In the genomic region with DNA sequence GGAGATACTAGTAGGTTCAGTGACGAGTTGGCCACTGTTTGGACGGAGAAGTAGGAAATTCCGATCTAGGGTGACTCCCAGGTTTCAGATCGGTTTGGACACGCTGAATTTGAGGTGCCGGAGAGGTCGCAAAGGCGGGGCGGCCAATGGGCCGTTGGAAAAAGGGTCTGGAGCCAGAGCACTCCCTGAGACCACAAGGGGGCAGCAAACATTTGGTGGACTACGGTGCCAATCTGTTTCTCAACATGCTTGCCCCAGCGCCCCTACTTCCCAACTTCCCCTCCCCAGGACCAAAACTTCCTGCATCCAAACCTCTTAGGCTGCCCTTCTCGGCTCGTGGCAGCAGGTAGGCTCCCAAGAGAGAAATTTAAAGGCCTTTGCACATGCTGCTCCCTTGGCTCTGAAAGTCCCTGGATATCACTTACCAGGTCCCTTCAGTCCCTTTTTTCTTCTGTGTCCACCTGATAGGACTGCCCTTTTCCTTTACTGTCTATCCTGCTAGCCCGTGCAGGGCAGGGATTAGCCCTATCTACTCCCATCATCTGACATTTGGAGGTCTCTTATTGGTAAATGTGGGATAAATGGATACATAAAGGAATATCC, we compare ENCODE assay signal across 8 cellular contexts. TPM values are rescaled to one million over a fixed set of nuclear protein-coding genes. Genes with fewer than 3 reads are reported as not detected.
A peak's percentile ranks its signal among the peaks of the same experiment; 100 is the strongest.
DNase-seq lines count a peak whose midpoint lies in the region; ATAC-seq and TF ChIP-seq lines count a peak whose summit lies in the region.

No MANE protein-coding gene starts in this region.

- peak; percentile 64 for TF ChIP-seq RAD21 in Ishikawa (IDR thresholded peaks at IDR 0.05; ENCODE audit: low read depth)

- ATAC-seq in natural killer cell (peak; percentile 24 to 44 (median 27)), GM18519 (IDR thresholded peaks at IDR 0.05; ENCODE audit: low FRiP score, unreplicated experiment) (no peak)

- intact Hi-C loops in activated T-helper 1 cell treated with anti-CD3 and anti-CD28 coated beads, Interleukin-12 subunit alpha, Interleukin-12 subunit beta, Interleukin-2, Interleukin-4 antibody, amounts not matched to agents 30 ng/mL and 10 ng/mL and 1 ng/mL, durations not matched to agents 14 hours and 24 hours and 36 hours (cut with micrococcal nuclease) = loop anchor here (1.0 to 5.0 kb wide), 9 partner anchors 7 to 564 kb away; a partner anchor contains a TSS
- intact Hi-C loops in natural killer cell (cut with micrococcal nuclease) = loop anchor here (1.0 to 5.0 kb wide), 4 partner anchors 7 to 154 kb away; a partner anchor contains a TSS

- H3K27ac ChIP-seq in Peyer's patch = peak overlapping the region in 3 of 4 donors; percentile 79 to 92 (median 80)
- peak overlapping the region; percentile 73 for H3K27ac ChIP-seq in stomach smooth muscle (ENCODE audit: low read length)

- H3K4me3 ChIP-seq in GM12864 (ENCODE audit: low read depth, low read length) = peak overlapping the region; percentile 72; the same call in 1 of the 2 replicates
- peak overlapping the region; percentile 66 to 82 (median 69) for H3K4me3 ChIP-seq in Peyer's patch
- H3K4me3 ChIP-seq in fibroblast of mammary gland (ENCODE audit: control insufficient read depth, low read depth, low read length) = peak overlapping the region; percentile 88
- H3K4me3 ChIP-seq in stomach smooth muscle (ENCODE audit: low read length in 2 of 2) = peak overlapping the region; percentile 80 to 90

- TF ChIP-seq POLR2A in Peyer's patch (IDR thresholded peaks at IDR 0.05) = no peak

- H3K36me3 Mint-ChIP-seq in activated T-helper 1 cell treated with anti-CD3 and anti-CD28 coated beads, Interleukin-12 subunit alpha, Interleukin-12 subunit beta, Interleukin-2, Interleukin-4 antibody, amounts not matched to agents 30 ng/mL and 10 ng/mL and 1 ng/mL, durations not matched to agents 14 hours and 24 hours and 36 hours (ENCODE audit: low read depth) = peaks cover 17% of the 10 kb centered on the region
- H3K36me3 Mint-ChIP-seq in natural killer cell = peaks cover 7% of the 10 kb centered on the region

- peak overlapping the region; percentile 81 for H3K27ac Mint-ChIP-seq in activated T-helper 1 cell treated with anti-CD3 and anti-CD28 coated beads, Interleukin-12 subunit alpha, Interleukin-12 subunit beta, Interleukin-2, Interleukin-4 antibody, amounts not matched to agents 30 ng/mL and 10 ng/mL and 1 ng/mL, durations not matched to agents 14 hours and 24 hours and 36 hours
- peak overlapping the region; percentile 92 to 96 for H3K27ac Mint-ChIP-seq in natural killer cell

- TF ChIP-seq EP300 in Ishikawa (IDR thresholded peaks at IDR 0.05; ENCODE audit: borderline replicate concordance) = no peak

- H3K4me1 Mint-ChIP-seq in activated T-helper 1 cell treated with anti-CD3 and anti-CD28 coated beads, Interleukin-12 subunit alpha, Interleukin-12 subunit beta, Interleukin-2, Interleukin-4 antibody, amounts not matched to agents 30 ng/mL and 10 ng/mL and 1 ng/mL, durations not matched to agents 14 hours and 24 hours and 36 hours (ENCODE audit: low read depth) = peaks cover 24% of the 10 kb centered on the region
- peaks cover 29 to 36% of the 10 kb centered on the region in 2 donors for H3K4me1 Mint-ChIP-seq in natural killer cell

- peak overlapping the region; percentile 58 to 95 for H3K9ac ChIP-seq in stomach smooth muscle (ENCODE audit: low read length in 2 of 2)

- H3K9me3 Mint-ChIP-seq in activated T-helper 1 cell treated with anti-CD3 and anti-CD28 coated beads, Interleukin-12 subunit alpha, Interleukin-12 subunit beta, Interleukin-2, Interleukin-4 antibody, amounts not matched to agents 30 ng/mL and 10 ng/mL and 1 ng/mL, durations not matched to agents 14 hours and 24 hours and 36 hours = no peaks in the 10 kb centered on the region
- H3K9me3 Mint-ChIP-seq in natural killer cell = no peaks in the 10 kb centered on the region

- DNase-seq in GM12864 (ENCODE audit: low read depth) (no peak), Peyer's patch (peak; percentile 76 to 91 (median 76)), fibroblast of mammary gland (ENCODE audit: low read depth) (peak; percentile 73), natural killer cell (peak; percentile 58)
- DNase-seq in activated T-helper 1 cell treated with anti-CD3 and anti-CD28 coated beads, Interleukin-12 subunit alpha, Interleukin-12 subunit beta, Interleukin-2, Interleukin-4 antibody, amounts not matched to agents 30 ng/mL and 10 ng/mL and 1 ng/mL, durations not matched to agents 14 hours and 24 hours and 36 hours (ENCODE audit: low spot score) = peak; percentile 55

- no peaks in the 10 kb centered on the region for H3K9me3 ChIP-seq in Peyer's patch
- H3K9me3 ChIP-seq in stomach smooth muscle (ENCODE audit: control insufficient read depth in 2 of 2, low read length in 2 of 2) = no peaks in the 10 kb centered on the region

- H3K4me3 Mint-ChIP-seq in activated T-helper 1 cell treated with anti-CD3 and anti-CD28 coated beads, Interleukin-12 subunit alpha, Interleukin-12 subunit beta, Interleukin-2, Interleukin-4 antibody, amounts not matched to agents 30 ng/mL and 10 ng/mL and 1 ng/mL, durations not matched to agents 14 hours and 24 hours and 36 hours = peak overlapping the region; percentile 95
- peak overlapping the region; percentile 92 for H3K4me3 Mint-ChIP-seq in natural killer cell

- TF ChIP-seq CTCF in GM12864 (IDR thresholded peaks at IDR 0.05; ENCODE audit: low read depth, low read length, missing control alignments) = peak; percentile 92
- TF ChIP-seq CTCF in Peyer's patch (IDR thresholded peaks at IDR 0.05) = peak; percentile 70 to 90 (median 78)
- peak; percentile 86 for TF ChIP-seq CTCF in fibroblast of mammary gland (conservative IDR thresholded peaks at IDR 0.05; ENCODE audit: control insufficient read depth, insufficient read depth, low read depth, low read length)
- peak; percentile 80 for TF ChIP-seq CTCF in natural killer cell (IDR thresholded peaks at IDR 0.05)

- H3K36me3 ChIP-seq in Peyer's patch (peaks cover 0 to 41% (median 0%) of the 10 kb centered on the region in 3 donors), stomach smooth muscle (ENCODE audit: control insufficient read depth in 2 of 2, insufficient read depth in 2 of 2, low read length in 2 of 2) (peaks cover 20 to 38% of the 10 kb centered on the region in 2 donors)

- H3K27me3 ChIP-seq in Peyer's patch = no peaks in the 10 kb centered on the region
- H3K27me3 ChIP-seq in stomach smooth muscle (ENCODE audit: control insufficient read depth in 1 of 2, insufficient read depth in 2 of 2, low read length in 2 of 2) = no peaks in the 10 kb centered on the region

- H3K4me1 ChIP-seq in Peyer's patch (peaks cover 0 to 20% (median 2%) of the 10 kb centered on the region in 4 donors), stomach smooth muscle (ENCODE audit: control insufficient read depth, insufficient read depth, low read length) (peaks cover 26% of the 10 kb centered on the region)

- H3K27me3 Mint-ChIP-seq in activated T-helper 1 cell treated with anti-CD3 and anti-CD28 coated beads, Interleukin-12 subunit alpha, Interleukin-12 subunit beta, Interleukin-2, Interleukin-4 antibody, amounts not matched to agents 30 ng/mL and 10 ng/mL and 1 ng/mL, durations not matched to agents 14 hours and 24 hours and 36 hours (ENCODE audit: insufficient read depth) = no peaks in the 10 kb centered on the region
- H3K27me3 Mint-ChIP-seq in natural killer cell (ENCODE audit: low read depth in 2 of 2) = no peaks in the 10 kb centered on the region

TF ChIP-seq in Ishikawa, 13 proteins besides CTCF, POLR2A, EP300 and RAD21:
- TF ChIP-seq ZBTB7A (IDR thresholded peaks at IDR 0.05; ENCODE audit: low read depth) (peak; percentile 31; the same call in 1 of the 2 replicates), TEAD4 (IDR thresholded peaks at IDR 0.05) (no peak)

RNA-seq across cellular contexts. Expression of a gene that starts 1.0 kb away (rescaled TPM):
- 10 to 100 TPM; 28.9 to 83.5 (median 54.8) TPM for total RNA-seq in Peyer's patch
- 37.5 and 40.2 TPM in 2 replicates for total RNA-seq in activated T-helper 1 cell treated with anti-CD3 and anti-CD28 coated beads, Interleukin-12 subunit alpha, Interleukin-12 subunit beta, Interleukin-2, Interleukin-4 antibody, amounts not matched to agents 30 ng/mL and 10 ng/mL and 1 ng/mL, durations not matched to agents 14 hours and 24 hours and 36 hours
- total RNA-seq in natural killer cell = 10 to 100 TPM in 1 of 3 donors, 1 to 10 TPM in 2; 9.3 to 15.0 (median 9.8) TPM

RNA-seq across cellular contexts. Expression of a gene that starts 7.4 kb away (rescaled TPM):
- 10 to 100 TPM; 37.4 to 70.1 (median 47.5) TPM for total RNA-seq in Peyer's patch
- 59.3 and 62.2 TPM in 2 replicates for total RNA-seq in activated T-helper 1 cell treated with anti-CD3 and anti-CD28 coated beads, Interleukin-12 subunit alpha, Interleukin-12 subunit beta, Interleukin-2, Interleukin-4 antibody, amounts not matched to agents 30 ng/mL and 10 ng/mL and 1 ng/mL, durations not matched to agents 14 hours and 24 hours and 36 hours
- total RNA-seq in natural killer cell = 100 to 1,000 TPM; 135 to 171 (median 147) TPM

RNA-seq across cellular contexts. Expression of a gene that starts 16.0 kb away (rescaled TPM):
- under 1 TPM in 1 of 4 donors, not detected in 3; 0.53 TPM for total RNA-seq in Peyer's patch
- total RNA-seq in activated T-helper 1 cell treated with anti-CD3 and anti-CD28 coated beads, Interleukin-12 subunit alpha, Interleukin-12 subunit beta, Interleukin-2, Interleukin-4 antibody, amounts not matched to agents 30 ng/mL and 10 ng/mL and 1 ng/mL, durations not matched to agents 14 hours and 24 hours and 36 hours = 0.23 TPM in 1 of 2 replicates, not detected in the other
- under 1 TPM in 2 of 3 donors, not detected in 1; 0.24 to 0.77 TPM for total RNA-seq in natural killer cell

RNA-seq across cellular contexts. Expression of a gene that starts 23.4 kb away (rescaled TPM):
- total RNA-seq in Peyer's patch (10 to 100 TPM in 3 of 4 donors, 1 to 10 TPM in 1; 1.7 to 24.6 (median 15.6) TPM), natural killer cell (not detected)
- total RNA-seq in activated T-helper 1 cell treated with anti-CD3 and anti-CD28 coated beads, Interleukin-12 subunit alpha, Interleukin-12 subunit beta, Interleukin-2, Interleukin-4 antibody, amounts not matched to agents 30 ng/mL and 10 ng/mL and 1 ng/mL, durations not matched to agents 14 hours and 24 hours and 36 hours = not detected in 2 replicates

RNA-seq across cellular contexts. Expression of a gene that starts 24.7 kb away (rescaled TPM):
- 100 to 1,000 TPM in 3 of 4 donors, 10 to 100 TPM in 1; 63.5 to 138 (median 111) TPM for total RNA-seq in Peyer's patch
- 128 and 130 TPM in 2 replicates for total RNA-seq in activated T-helper 1 cell treated with anti-CD3 and anti-CD28 coated beads, Interleukin-12 subunit alpha, Interleukin-12 subunit beta, Interleukin-2, Interleukin-4 antibody, amounts not matched to agents 30 ng/mL and 10 ng/mL and 1 ng/mL, durations not matched to agents 14 hours and 24 hours and 36 hours
- total RNA-seq in natural killer cell = 10 to 100 TPM; 22.1 to 29.8 (median 23.0) TPM
